29 cellular contexts compared by ENCODE assay signal in genomic region chr1:171674443-171675405, GRCh38. TPM values are rescaled to one million over a fixed set of nuclear protein-coding genes. Genes with fewer than 3 reads are reported as not detected.
DNase-seq lines count a peak whose midpoint lies in the region; ATAC-seq and TF ChIP-seq lines count a peak whose summit lies in the region.
"Had no signal": no experiment of that assay in that cellular context is flagged by ENCODE, and none has a peak within 500 bp of the region (broad histone marks: within the 10 kb centered on the region; RNA-seq: fewer than 3 reads in every experiment).

No MANE protein-coding gene starts in this region.

- H3K4me1 Mint-ChIP-seq in T-helper 17 cell = no peaks in the 10 kb centered on the region
- H3K4me1 Mint-ChIP-seq: H9; naive thymus-derived CD8-positive, alpha-beta T cell had no signal

- H3K4me3 Mint-ChIP-seq in T-helper 17 cell = no peak overlapping the region
- H3K4me3 Mint-ChIP-seq: activated CD8-positive, alpha-beta T cell treated with anti-CD3 and anti-CD28 coated beads, Interleukin-2, amount 10 ng/mL, durations not matched to agents 7 days and 5 days; CD8-positive, alpha-beta T cell; H9; IgD-negative memory B cell; naive thymus-derived CD8-positive, alpha-beta T cell had no signal

- WGBS in mammary epithelial cell (ENCODE audit: low coverage, missing lambda C conversion rate) = 57% methylated on average over 3 of the region's 3 CpGs
- 70% methylated on average over 3 of the region's 3 CpGs for WGBS in hepatocyte (ENCODE audit: low lambda C conversion rate, missing lambda C conversion rate)
- WGBS in aorta, 2 donors = 28 to 35% methylated on average over 3 of the region's 3 CpGs

- no peak overlapping the region for H3K4me2 ChIP-seq in mammary epithelial cell (ENCODE audit: insufficient read depth, low read depth, low read length)
- no peak overlapping the region for H3K4me2 ChIP-seq in hepatocyte

- H3K9me3 ChIP-seq in breast epithelium (no peaks in the 10 kb centered on the region), mammary epithelial cell (replicated peaks; ENCODE audit: insufficient read depth, low read length) (no peaks in the 10 kb centered on the region), hepatocyte (ENCODE audit: low read depth) (no peaks in the 10 kb centered on the region), aorta (ENCODE audit: control insufficient read depth, low read length) (no peaks in the 10 kb centered on the region), T-helper 17 cell (ENCODE audit: control insufficient read depth, low read length, poor library complexity, severe bottlenecking) (no peaks in the 10 kb centered on the region)
- H3K9me3 ChIP-seq: pancreas had no signal

- no TSS peak for BruUV-seq in mammary epithelial cell (replicated peaks; lab: Mats Ljungman, UMichigan)

- H3K9ac ChIP-seq in mammary epithelial cell (ENCODE audit: insufficient read depth, low read length) = no peak overlapping the region

- no peak for TF ChIP-seq CTCF in breast epithelium (IDR thresholded peaks at IDR 0.05)
- no peak for TF ChIP-seq CTCF in mammary epithelial cell (conservative IDR thresholded peaks at IDR 0.05 in 1 of 2, IDR thresholded peaks at IDR 0.05 in 1 of 2; ENCODE audit: extremely low read depth in 1 of 2, insufficient read depth in 1 of 2, low read depth in 1 of 2, low read length in 2 of 2)
- no peak for TF ChIP-seq CTCF in hepatocyte (IDR thresholded peaks at IDR 0.05; ENCODE audit: poor library complexity)

- H3K36me3 ChIP-seq in breast epithelium (no peaks in the 10 kb centered on the region), mammary epithelial cell (ENCODE audit: insufficient read depth, low read length) (no peaks in the 10 kb centered on the region), hepatocyte (replicated peaks; ENCODE audit: insufficient read depth, low read depth) (no peaks in the 10 kb centered on the region), aorta (ENCODE audit: control insufficient read depth in 1 of 2, insufficient read depth in 2 of 2, low read length in 1 of 2) (no peaks in the 10 kb centered on the region)
- H3K36me3 ChIP-seq: pancreas had no signal

- intact Hi-C loops in breast epithelium (cut with DNase I; ENCODE audit: low total_unique reads) = no loop called here
- intact Hi-C loops in mammary epithelial cell (cut with micrococcal nuclease) = no loop called here
- intact Hi-C loops in sciatic nerve (cut with DNase I) = no loop called here
- intact Hi-C loops in aorta (cut with DNase I) = no loop called here

- H3K27ac ChIP-seq in breast epithelium (peak overlapping the region; percentile 62 to 80), mammary epithelial cell (ENCODE audit: insufficient read depth, low read depth, low read length) (no peak overlapping the region), hepatocyte (peak overlapping the region; percentile 13), aorta (ENCODE audit: low read depth in 1 of 2, low read length in 2 of 2) (peak overlapping the region in 1 of 2 donors; percentile 95)
- H3K27ac ChIP-seq: pancreas had no signal

- H3K27me3 Mint-ChIP-seq in T-helper 17 cell = peaks cover 13% of the 10 kb centered on the region

- H3K4me3 ChIP-seq in breast epithelium (no peak overlapping the region), mammary epithelial cell (replicated peaks in 1 of 3; ENCODE audit: insufficient read depth in 1 of 3, low read depth in 2 of 3, low read length in 3 of 3) (no peak overlapping the region), hepatocyte (no peak overlapping the region), aorta (ENCODE audit: low read length in 2 of 2) (no peak overlapping the region)
- H3K4me3 ChIP-seq: pancreas had no signal

- H2AFZ ChIP-seq in mammary epithelial cell (ENCODE audit: low read depth, low read length) (no peak overlapping the region), hepatocyte (no peak overlapping the region)

- H3K79me2 ChIP-seq in mammary epithelial cell (ENCODE audit: insufficient read depth, low read length) (no peaks in the 10 kb centered on the region), hepatocyte (no peaks in the 10 kb centered on the region)

- no peak for TF ChIP-seq POLR2A in breast epithelium (IDR thresholded peaks at IDR 0.05)

- H3K27me3 ChIP-seq in breast epithelium (no peaks in the 10 kb centered on the region), mammary epithelial cell (ENCODE audit: insufficient read depth, low read length) (no peaks in the 10 kb centered on the region), hepatocyte (no peaks in the 10 kb centered on the region), aorta (ENCODE audit: control insufficient read depth in 1 of 2, insufficient read depth in 2 of 2, low read length in 1 of 2) (no peaks in the 10 kb centered on the region)
- H3K27me3 ChIP-seq: pancreas had no signal

- in situ Hi-C loops in mammary epithelial cell (cut with MboI; ENCODE audit: low sequenced_read_pairs in 2 of 2) = no loop called here

- CTCF ChIA-PET in mammary epithelial cell (lab: Charles Lee; ENCODE audit: low non-redundant PET) = no interaction called here

- H3K27ac Mint-ChIP-seq in T-helper 17 cell = no peak overlapping the region
- H3K27ac Mint-ChIP-seq: activated CD8-positive, alpha-beta T cell treated with anti-CD3 and anti-CD28 coated beads, Interleukin-2, amount 10 ng/mL, durations not matched to agents 7 days and 5 days; CD8-positive, alpha-beta T cell; H9; IgD-negative memory B cell had no signal

- H3K36me3 Mint-ChIP-seq in T-helper 17 cell (ENCODE audit: low read depth) = peaks cover 4% of the 10 kb centered on the region
- H3K36me3 Mint-ChIP-seq: CD8-positive, alpha-beta T cell had no signal

- H4K20me1 ChIP-seq in mammary epithelial cell (ENCODE audit: insufficient read depth, low read length) (no peaks in the 10 kb centered on the region), hepatocyte (ENCODE audit: insufficient read depth, poor library complexity, severe bottlenecking) (no peaks in the 10 kb centered on the region)

- ATAC-seq in sciatic nerve (peak; percentile 85), aorta (ENCODE audit: low FRiP score) (peak; percentile 80), T-helper 17 cell (no peak)
- ATAC-seq: activated CD4-positive, CD25-positive, alpha-beta regulatory T cell treated with anti-CD3 and anti-CD28 coated beads, Interleukin-2, amount 50 U/mL, for 24 hours; activated CD8-positive, alpha-beta T cell treated with anti-CD3 and anti-CD28 coated beads, Interleukin-2, amount 10 ng/mL, durations not matched to agents 7 days and 5 days; CD8-positive, alpha-beta T cell; naive thymus-derived CD8-positive, alpha-beta T cell; pancreas had no signal

- H3K9me2 ChIP-seq in hepatocyte (replicated peaks; ENCODE audit: insufficient read depth) = no peaks in the 10 kb centered on the region

- peaks cover 0 to 3% of the 10 kb centered on the region in 2 donors for H3K4me1 ChIP-seq in breast epithelium
- H3K4me1 ChIP-seq in mammary epithelial cell (ENCODE audit: insufficient read depth, low read length) = no peaks in the 10 kb centered on the region
- H3K4me1 ChIP-seq in hepatocyte (ENCODE audit: insufficient read depth) = no peaks in the 10 kb centered on the region
- H3K4me1 ChIP-seq in aorta (ENCODE audit: control insufficient read depth in 1 of 2, insufficient read depth in 2 of 2, low read length in 2 of 2) = peaks cover 0 to 4% of the 10 kb centered on the region in 2 donors
- H3K4me1 ChIP-seq: pancreas had no signal

- DNase-seq in breast epithelium (ENCODE audit: low spot score in 2 of 2) (no peak), mammary epithelial cell (no peak), hepatocyte (ENCODE audit: low spot score) (no peak), sciatic nerve (ENCODE audit: low spot score) (no peak), aorta (no peak), LoVo (ENCODE audit: low spot score) (no peak), NCI-H187 treated with DMSO at 0.1 percent for 48 hours (lab: John Stamatoyannopoulos, UW) (no peak), T-helper 17 cell (no peak)
- DNase-seq: 8988T; activated CD8-positive, alpha-beta T cell treated with anti-CD3 and anti-CD28 coated beads, Interleukin-2, amount 10 ng/mL, durations not matched to agents 7 days and 5 days; activated naive CD4-positive, alpha-beta T cell; activated T-cell treated with anti-CD3 and anti-CD28 coated beads, Interleukin-2, amount 50 U/mL, for 1 hour; amniotic stem cell; CD8-positive, alpha-beta T cell; dermis blood vessel endothelial cell; DMS153; foreskin fibroblast; H9; mesendoderm; naive thymus-derived CD8-positive, alpha-beta T cell; NCI-H1436 treated with DMSO at 0.1 percent for 48 hours; NCI-H2171 treated with DMSO at 0.1 percent for 48 hours; NCI-H524 treated with DMSO at 0.1 percent for 48 hours; pancreas had no signal

- dilution Hi-C loops in mammary epithelial cell (cut with HindIII; ENCODE audit: low sequenced_read_pairs) = no loop called here

RNA-seq across cellular contexts. Expression of gene MYOC, which starts 22.2 kb away (rescaled TPM):
- total RNA-seq in breast epithelium (10 to 100 TPM in 1 of 3 donors, 1 to 10 TPM in 2; 2.0 to 18.7 (median 4.9) TPM), mammary epithelial cell (not detected), hepatocyte (not detected in 2 replicates), sciatic nerve (117 TPM), aorta (10 to 100 TPM; 18.0 to 74.0 TPM), T-helper 17 cell (not detected)
- polyA plus RNA-seq in mammary epithelial cell (not detected), hepatocyte (not detected in 2 replicates), aorta (1 to 10 TPM; 3.8 to 6.5 TPM)
- not detected for polyA minus RNA-seq in mammary epithelial cell
- total RNA-seq: activated CD8-positive, alpha-beta T cell treated with anti-CD3 and anti-CD28 coated beads, Interleukin-2, amount 10 ng/mL, durations not matched to agents 7 days and 5 days; CD8-positive, alpha-beta T cell; dermis blood vessel endothelial cell; endothelial cell of umbilical vein; H9; naive thymus-derived CD8-positive, alpha-beta T cell had no signal
- polyA plus RNA-seq: endothelial cell of umbilical vein; IgD-negative memory B cell; keratinocyte; naive thymus-derived CD8-positive, alpha-beta T cell had no signal

RNA-seq across cellular contexts. Expression of gene MYOCOS, which starts 52.7 kb away (rescaled TPM):
- total RNA-seq in breast epithelium (not detected), mammary epithelial cell (not detected), hepatocyte (not detected in 2 replicates), sciatic nerve (not detected), aorta (not detected), T-helper 17 cell (under 1 TPM in 1 of 2 donors, not detected in 1; 0.16 TPM)
- polyA plus RNA-seq in mammary epithelial cell (not detected), hepatocyte (not detected in 2 replicates), aorta (not detected)
- not detected for polyA minus RNA-seq in mammary epithelial cell
- total RNA-seq: CD8-positive, alpha-beta T cell; dermis blood vessel endothelial cell; endothelial cell of umbilical vein; G401; pancreas had no signal
- polyA plus RNA-seq: endothelial cell of umbilical vein; naive thymus-derived CD8-positive, alpha-beta T cell had no signal
